In the genomic region with DNA sequence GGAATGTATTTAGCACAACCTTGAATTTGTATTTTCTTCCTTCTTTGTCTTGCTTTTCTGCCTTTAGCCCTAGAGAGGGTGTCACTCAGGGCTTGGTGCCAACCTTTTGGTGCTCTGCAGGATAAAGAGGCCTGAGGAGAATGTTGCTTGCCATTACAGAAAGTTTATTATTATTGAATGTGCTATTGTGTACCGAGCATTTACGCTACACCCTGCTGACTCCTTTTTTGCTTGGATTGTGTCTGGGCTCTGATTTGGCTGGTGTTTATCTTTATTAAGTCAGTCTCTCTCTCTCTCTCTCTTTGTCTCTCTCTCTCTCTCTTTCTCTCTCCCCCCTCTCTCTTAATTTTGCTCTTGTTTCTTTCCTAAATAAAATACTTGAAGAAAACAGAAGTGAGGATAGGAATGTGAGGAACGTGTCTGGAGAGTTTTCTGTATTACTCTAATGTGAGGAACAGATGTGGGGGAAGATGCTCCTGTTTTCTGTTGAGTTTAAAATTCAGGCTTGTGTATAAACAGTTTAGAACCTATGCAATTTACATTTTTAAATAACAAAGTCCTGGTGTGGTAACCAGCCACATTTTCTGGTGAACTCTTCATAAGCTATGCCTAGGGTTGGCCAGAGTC, we compare ENCODE assay signal across 17 cellular contexts.
DNase-seq lines count a peak whose midpoint lies in the region; TF ChIP-seq lines count a peak whose summit lies in the region.
"Had no signal": no experiment of that assay in that cellular context is flagged by ENCODE, and none has a peak within 500 bp of the region (broad histone marks: within the 10 kb centered on the region; RNA-seq: fewer than 3 reads in every experiment).

No MANE protein-coding gene starts in this region.

- no peak overlapping the region for H3K4me3 Mint-ChIP-seq in brain
- H3K4me3 Mint-ChIP-seq: activated naive CD8-positive, alpha-beta T cell; activated T-cell treated with anti-CD3 and anti-CD28 coated beads, Interleukin-2, amount 50 U/mL, for 24 hours had no signal

- no peaks in the 10 kb centered on the region for H3K27me3 Mint-ChIP-seq in brain

- peak; percentile 22 for DNase-seq in AG20443 (ENCODE audit: low spot score)
- peak; percentile 4 for DNase-seq in NCI-H128 (lab: John Stamatoyannopoulos, UW; ENCODE audit: unreplicated experiment)
- DNase-seq in myocyte (ENCODE audit: low read depth) = peak; percentile 11
- no peak for DNase-seq in NCI-H510A (lab: John Stamatoyannopoulos, UW)
- DNase-seq in T-helper 1 cell = no peak
- no peak for DNase-seq in SW 1271 (lab: John Stamatoyannopoulos, UW)
- DNase-seq in NCI-H524 (lab: John Stamatoyannopoulos, UW) = no peak
- DNase-seq: activated CD4-positive, alpha-beta T cell treated with anti-CD3 and anti-CD28 coated beads, Interleukin-2, amount 50 U/mL, for 4 hours; activated T-cell treated with anti-CD3 and anti-CD28 coated beads, Interleukin-2, amount 50 U/mL, for 24 hours; AML-193; Caco-2; effector CD8-positive, alpha-beta T cell; NCI-H1694 treated with DMSO at 0.1 percent for 48 hours; NCI-H82; stimulated activated CD4-positive, alpha-beta T cell treated with anti-CD3 and anti-CD28 coated beads, Interleukin-4, amount 100 ng/mL, for 24 hours had no signal

- peaks cover 27% of the 10 kb centered on the region for H3K4me1 Mint-ChIP-seq in brain

- H3K36me3 Mint-ChIP-seq in brain = no peaks in the 10 kb centered on the region
- H3K36me3 Mint-ChIP-seq: activated naive CD8-positive, alpha-beta T cell had no signal

- H3K9me3 Mint-ChIP-seq in brain = no peaks in the 10 kb centered on the region
- H3K9me3 Mint-ChIP-seq: activated T-cell treated with anti-CD3 and anti-CD28 coated beads, Interleukin-2, amount 50 U/mL, for 24 hours had no signal

- peak overlapping the region in 4 of 5 experiments; percentile 13 to 34 (median 26) for H3K27ac Mint-ChIP-seq in brain
- H3K27ac Mint-ChIP-seq: activated naive CD8-positive, alpha-beta T cell; activated T-cell treated with anti-CD3 and anti-CD28 coated beads, Interleukin-2, amount 50 U/mL, for 24 hours had no signal

- TF ChIP-seq CTCF in brain (conservative IDR thresholded peaks at IDR 0.05) = no peak

Comparison
In these comparisons a context has a peak if more than half of its experiments do, and no peak if none do; other contexts are left out.
1. DNase-seq: peak in AG20443 (single experiment), NCI-H128 (single experiment) and myocyte (single experiment); none in NCI-H510A (single experiment), T-helper 1 cell (0 of 5), SW 1271 (0 of 2) and NCI-H524 (0 of 2).